11 cellular contexts compared by ENCODE assay signal in genomic region chrX:3777416-3777815, GRCh38.
DNase-seq lines count a peak whose midpoint lies in the region; ATAC-seq and TF ChIP-seq lines count a peak whose summit lies in the region.
"Had no signal": no experiment of that assay in that cellular context is flagged by ENCODE, and none has a peak within 500 bp of the region (broad histone marks: within the 10 kb centered on the region; RNA-seq: fewer than 3 reads in every experiment).

No MANE protein-coding gene starts in this region.

- peaks cover 21% of the 10 kb centered on the region for H3K27me3 Mint-ChIP-seq in T-helper 1 cell treated with Interleukin-12 subunit alpha and Interleukin-12 subunit beta and Interleukin-4 antibody, amounts not matched to agents 30 μg/mL and 1 μg/mL, for 36 hours (ENCODE audit: low read depth)
- H3K27me3 Mint-ChIP-seq in activated naive CD8-positive, alpha-beta T cell treated with anti-CD3 and anti-CD28 coated beads, Interleukin-2, amount 10 ng/mL, durations not matched to agents 7 days and 5 days, result peaks cover 6% of the 10 kb centered on the region
- no peaks in the 10 kb centered on the region for H3K27me3 Mint-ChIP-seq in activated naive CD8-positive, alpha-beta T cell treated with anti-CD3 and anti-CD28 coated beads, Interleukin-2, amount 50 U/mL, for 24 hours
- no peaks in the 10 kb centered on the region for H3K27me3 Mint-ChIP-seq in activated T-helper 17 cell treated with anti-CD3 and anti-CD28 coated beads, Interleukin-2, amount 50 U/mL, for 72 hours
- no peaks in the 10 kb centered on the region for H3K27me3 Mint-ChIP-seq in type B pancreatic cell

- H3K4me3 Mint-ChIP-seq in T-helper 1 cell treated with Interleukin-12 subunit alpha and Interleukin-12 subunit beta and Interleukin-4 antibody, amounts not matched to agents 30 μg/mL and 1 μg/mL, for 36 hours, result no peak overlapping the region
- no peak overlapping the region for H3K4me3 Mint-ChIP-seq in activated naive CD8-positive, alpha-beta T cell treated with anti-CD3 and anti-CD28 coated beads, Interleukin-2, amount 10 ng/mL, durations not matched to agents 7 days and 5 days
- H3K4me3 Mint-ChIP-seq in activated naive CD8-positive, alpha-beta T cell treated with anti-CD3 and anti-CD28 coated beads, Interleukin-2, amount 50 U/mL, for 24 hours, result no peak overlapping the region
- H3K4me3 Mint-ChIP-seq in activated T-helper 17 cell treated with anti-CD3 and anti-CD28 coated beads, Interleukin-2, amount 50 U/mL, for 72 hours, result peak overlapping the region; percentile 42
- no peak overlapping the region for H3K4me3 Mint-ChIP-seq in type B pancreatic cell
- H3K4me3 Mint-ChIP-seq: CD4-positive, CD25-positive, alpha-beta regulatory T cell had no signal

- POLR2A ChIA-PET in activated naive CD8-positive, alpha-beta T cell treated with anti-CD3 and anti-CD28 coated beads, Interleukin-2, amount 10 ng/mL, durations not matched to agents 7 days and 5 days (lab: Charles Lee), result interaction anchor here (0.6 kb wide), 1 partner anchor 69 kb away, joined by 3 read pairs; no protein-coding TSS in a partner anchor

- H3K36me3 Mint-ChIP-seq in T-helper 1 cell treated with Interleukin-12 subunit alpha and Interleukin-12 subunit beta and Interleukin-4 antibody, amounts not matched to agents 30 μg/mL and 1 μg/mL, for 36 hours (ENCODE audit: low read depth), result no peaks in the 10 kb centered on the region
- no peaks in the 10 kb centered on the region for H3K36me3 Mint-ChIP-seq in activated naive CD8-positive, alpha-beta T cell treated with anti-CD3 and anti-CD28 coated beads, Interleukin-2, amount 10 ng/mL, durations not matched to agents 7 days and 5 days
- no peaks in the 10 kb centered on the region for H3K36me3 Mint-ChIP-seq in activated naive CD8-positive, alpha-beta T cell treated with anti-CD3 and anti-CD28 coated beads, Interleukin-2, amount 50 U/mL, for 24 hours (ENCODE audit: low read depth)
- H3K36me3 Mint-ChIP-seq in activated T-helper 17 cell treated with anti-CD3 and anti-CD28 coated beads, Interleukin-2, amount 50 U/mL, for 72 hours (ENCODE audit: low read depth), result no peaks in the 10 kb centered on the region
- no peaks in the 10 kb centered on the region for H3K36me3 Mint-ChIP-seq in type B pancreatic cell
- H3K36me3 Mint-ChIP-seq: CD4-positive, CD25-positive, alpha-beta regulatory T cell had no signal

- H3K27ac Mint-ChIP-seq in T-helper 1 cell treated with Interleukin-12 subunit alpha and Interleukin-12 subunit beta and Interleukin-4 antibody, amounts not matched to agents 30 μg/mL and 1 μg/mL, for 36 hours, result peak overlapping the region; percentile 73
- H3K27ac Mint-ChIP-seq in activated naive CD8-positive, alpha-beta T cell treated with anti-CD3 and anti-CD28 coated beads, Interleukin-2, amount 10 ng/mL, durations not matched to agents 7 days and 5 days, result no peak overlapping the region
- H3K27ac Mint-ChIP-seq in activated naive CD8-positive, alpha-beta T cell treated with anti-CD3 and anti-CD28 coated beads, Interleukin-2, amount 50 U/mL, for 24 hours, result no peak overlapping the region
- H3K27ac Mint-ChIP-seq in activated T-helper 17 cell treated with anti-CD3 and anti-CD28 coated beads, Interleukin-2, amount 50 U/mL, for 72 hours, result peak overlapping the region; percentile 74
- H3K27ac Mint-ChIP-seq in type B pancreatic cell, result peak overlapping the region; percentile 53

- DNase-seq in T-helper 1 cell, result no peak
- no peak for DNase-seq in activated naive CD8-positive, alpha-beta T cell treated with anti-CD3 and anti-CD28 coated beads, Interleukin-2, amount 10 ng/mL, durations not matched to agents 7 days and 5 days
- DNase-seq in activated naive CD8-positive, alpha-beta T cell treated with anti-CD3 and anti-CD28 coated beads, Interleukin-2, amount 50 U/mL, for 24 hours, result no peak
- no peak for DNase-seq in type B pancreatic cell (ENCODE audit: extremely low spot score, unreplicated experiment)
- DNase-seq in effector CD8-positive, alpha-beta T cell (lab: John Stamatoyannopoulos, UW), result no peak
- DNase-seq: CD4-positive, CD25-positive, alpha-beta regulatory T cell; DMS 273 treated with DMSO at 0.1 percent for 48 hours had no signal

- TF ChIP-seq CTCF in type B pancreatic cell (conservative IDR thresholded peaks at IDR 0.05), result no peak

- H3K9me3 Mint-ChIP-seq in T-helper 1 cell treated with Interleukin-12 subunit alpha and Interleukin-12 subunit beta and Interleukin-4 antibody, amounts not matched to agents 30 μg/mL and 1 μg/mL, for 36 hours, result peaks cover 4% of the 10 kb centered on the region
- no peaks in the 10 kb centered on the region for H3K9me3 Mint-ChIP-seq in activated naive CD8-positive, alpha-beta T cell treated with anti-CD3 and anti-CD28 coated beads, Interleukin-2, amount 10 ng/mL, durations not matched to agents 7 days and 5 days
- no peaks in the 10 kb centered on the region for H3K9me3 Mint-ChIP-seq in activated naive CD8-positive, alpha-beta T cell treated with anti-CD3 and anti-CD28 coated beads, Interleukin-2, amount 50 U/mL, for 24 hours
- H3K9me3 Mint-ChIP-seq in activated T-helper 17 cell treated with anti-CD3 and anti-CD28 coated beads, Interleukin-2, amount 50 U/mL, for 72 hours, result no peaks in the 10 kb centered on the region
- H3K9me3 Mint-ChIP-seq in type B pancreatic cell, result peaks cover 13% of the 10 kb centered on the region

- ATAC-seq in activated naive CD8-positive, alpha-beta T cell treated with anti-CD3 and anti-CD28 coated beads, Interleukin-2, amount 10 ng/mL, durations not matched to agents 7 days and 5 days (ENCODE audit: low read depth), result peak; percentile 52
- no peak for ATAC-seq in activated naive CD8-positive, alpha-beta T cell treated with anti-CD3 and anti-CD28 coated beads, Interleukin-2, amount 50 U/mL, for 24 hours
- peak; percentile 24 for ATAC-seq in activated T-helper 17 cell treated with anti-CD3 and anti-CD28 coated beads, Interleukin-2, amount 50 U/mL, for 72 hours (replicated peaks)
- ATAC-seq in GM19328 (IDR thresholded peaks at IDR 0.05; ENCODE audit: unreplicated experiment), result no peak
- ATAC-seq: GM12878 had no signal

- peaks cover 10% of the 10 kb centered on the region for H3K4me1 Mint-ChIP-seq in T-helper 1 cell treated with Interleukin-12 subunit alpha and Interleukin-12 subunit beta and Interleukin-4 antibody, amounts not matched to agents 30 μg/mL and 1 μg/mL, for 36 hours (ENCODE audit: low read depth)
- peaks cover 11% of the 10 kb centered on the region for H3K4me1 Mint-ChIP-seq in activated naive CD8-positive, alpha-beta T cell treated with anti-CD3 and anti-CD28 coated beads, Interleukin-2, amount 10 ng/mL, durations not matched to agents 7 days and 5 days
- H3K4me1 Mint-ChIP-seq in activated naive CD8-positive, alpha-beta T cell treated with anti-CD3 and anti-CD28 coated beads, Interleukin-2, amount 50 U/mL, for 24 hours, result no peaks in the 10 kb centered on the region
- no peaks in the 10 kb centered on the region for H3K4me1 Mint-ChIP-seq in activated T-helper 17 cell treated with anti-CD3 and anti-CD28 coated beads, Interleukin-2, amount 50 U/mL, for 72 hours
- peaks cover 11% of the 10 kb centered on the region for H3K4me1 Mint-ChIP-seq in type B pancreatic cell (ENCODE audit: unreplicated experiment)
- H3K4me1 Mint-ChIP-seq: CD4-positive, CD25-positive, alpha-beta regulatory T cell had no signal

Comparison
In these comparisons a context has a peak if more than half of its experiments do, and no peak if none do; other contexts are left out.
1. ATAC-seq: peak in activated naive CD8-positive, alpha-beta T cell treated with anti-CD3 and anti-CD28 coated beads, Interleukin-2, amount 10 ng/mL, durations not matched to agents 7 days and 5 days (single experiment) and activated T-helper 17 cell treated with anti-CD3 and anti-CD28 coated beads, Interleukin-2, amount 50 U/mL, for 72 hours (single experiment); none in activated naive CD8-positive, alpha-beta T cell treated with anti-CD3 and anti-CD28 coated beads, Interleukin-2, amount 50 U/mL, for 24 hours (single experiment) and GM19328 (single experiment).
2. H3K27ac Mint-ChIP-seq: peak in T-helper 1 cell treated with Interleukin-12 subunit alpha and Interleukin-12 subunit beta and Interleukin-4 antibody, amounts not matched to agents 30 μg/mL and 1 μg/mL, for 36 hours (single experiment), activated T-helper 17 cell treated with anti-CD3 and anti-CD28 coated beads, Interleukin-2, amount 50 U/mL, for 72 hours (single experiment) and type B pancreatic cell (single experiment); none in activated naive CD8-positive, alpha-beta T cell treated with anti-CD3 and anti-CD28 coated beads, Interleukin-2, amount 10 ng/mL, durations not matched to agents 7 days and 5 days (single experiment) and activated naive CD8-positive, alpha-beta T cell treated with anti-CD3 and anti-CD28 coated beads, Interleukin-2, amount 50 U/mL, for 24 hours (single experiment).